Comparison of ENCODE assay signal across 19 cellular contexts in genomic region chr4:73875401-73875800, GRCh38. TPM values are rescaled to one million over a fixed set of nuclear protein-coding genes. Genes with fewer than 3 reads are reported as not detected.
DNase-seq lines count a peak whose midpoint lies in the region; TF ChIP-seq lines count a peak whose summit lies in the region.
"Had no signal": no experiment of that assay in that cellular context is flagged by ENCODE, and none has a peak within 500 bp of the region (broad histone marks: within the 10 kb centered on the region; RNA-seq: fewer than 3 reads in every experiment).

No MANE protein-coding gene starts in this region.

- H3K27ac ChIP-seq in ACC112 (ENCODE audit: low read depth, low read length) (peak overlapping the region; percentile 1; the same call in 1 of the 2 replicates), tibial artery (no peak overlapping the region), hepatocyte (no peak overlapping the region)
- H3K27ac ChIP-seq: 22Rv1, A549, BLaER1 had no signal

- H3K79me2 ChIP-seq in ACC112 (ENCODE audit: control insufficient read depth, insufficient read depth, low read length, unreplicated experiment), result no peaks in the 10 kb centered on the region
- no peaks in the 10 kb centered on the region for H3K79me2 ChIP-seq in hepatocyte

- H4K20me1 ChIP-seq in hepatocyte (ENCODE audit: insufficient read depth, poor library complexity, severe bottlenecking), result no peaks in the 10 kb centered on the region
- H4K20me1 ChIP-seq: BLaER1 had no signal

- no peak overlapping the region for H3K4me2 ChIP-seq in hepatocyte
- H3K4me2 ChIP-seq: A549, BLaER1 had no signal

- no peak overlapping the region for H3K4me3 ChIP-seq in ACC112 (ENCODE audit: low read depth, low read length)
- H3K4me3 ChIP-seq in fibroblast of mammary gland (ENCODE audit: control insufficient read depth, low read depth, low read length), result no peak overlapping the region
- no peak overlapping the region for H3K4me3 ChIP-seq in tibial artery
- H3K4me3 ChIP-seq in hepatocyte, result no peak overlapping the region
- H3K4me3 ChIP-seq: A549, BLaER1 had no signal

- no peaks in the 10 kb centered on the region for H3K27me3 Mint-ChIP-seq in osteocyte (ENCODE audit: unreplicated experiment)

- 92% methylated on average over 1 of the region's 1 CpG for WGBS in hepatocyte (ENCODE audit: low lambda C conversion rate, missing lambda C conversion rate)

- peaks cover 44% of the 10 kb centered on the region for H3K4me1 Mint-ChIP-seq in osteocyte (ENCODE audit: unreplicated experiment)
- H3K4me1 Mint-ChIP-seq: H9 had no signal

- H3K36me3 Mint-ChIP-seq in osteocyte (ENCODE audit: unreplicated experiment), result peaks cover 7% of the 10 kb centered on the region
- H3K36me3 Mint-ChIP-seq: CD8-positive, alpha-beta T cell had no signal

- peak; percentile 33 for DNase-seq in M059J (ENCODE audit: low read depth)
- DNase-seq in fibroblast of mammary gland (ENCODE audit: low read depth), result peak; percentile 55
- no peak for DNase-seq in osteocyte (ENCODE audit: extremely low spot score, unreplicated experiment)
- no peak for DNase-seq in tibial artery
- DNase-seq in NCI-H524 treated with DMSO at 0.1 percent for 48 hours (lab: John Stamatoyannopoulos, UW), result no peak
- no peak for DNase-seq in hepatocyte (ENCODE audit: low spot score)
- DNase-seq in SK-N-DZ (ENCODE audit: low spot score), result no peak
- DNase-seq: Calu3; CD8-positive, alpha-beta T cell; DMS79 treated with DMSO at 0.1 percent for 48 hours; GF-D8; H9 had no signal

- no peaks in the 10 kb centered on the region for H3K9me2 ChIP-seq in hepatocyte (replicated peaks; ENCODE audit: insufficient read depth)

- H2AFZ ChIP-seq in ACC112 (ENCODE audit: low read length, unreplicated experiment), result no peak overlapping the region
- no peak overlapping the region for H2AFZ ChIP-seq in hepatocyte

- no peak for TF ChIP-seq CTCF in fibroblast of mammary gland (conservative IDR thresholded peaks at IDR 0.05; ENCODE audit: control insufficient read depth, insufficient read depth, low read depth, low read length)
- no peak for TF ChIP-seq CTCF in osteocyte (IDR thresholded peaks at IDR 0.05)
- TF ChIP-seq CTCF in tibial artery (IDR thresholded peaks at IDR 0.05), result no peak
- no peak for TF ChIP-seq CTCF in hepatocyte (IDR thresholded peaks at IDR 0.05; ENCODE audit: poor library complexity)

- H3K27me3 ChIP-seq in ACC112 (ENCODE audit: insufficient read depth, low read length), result no peaks in the 10 kb centered on the region
- H3K27me3 ChIP-seq in tibial artery, result no peaks in the 10 kb centered on the region
- no peaks in the 10 kb centered on the region for H3K27me3 ChIP-seq in hepatocyte
- H3K27me3 ChIP-seq: BLaER1 had no signal

- H3K4me3 Mint-ChIP-seq in osteocyte (ENCODE audit: unreplicated experiment), result no peak overlapping the region
- H3K4me3 Mint-ChIP-seq: CD14-positive monocyte; CD8-positive, alpha-beta T cell; H9 had no signal

- peaks cover 18% of the 10 kb centered on the region for H3K4me1 ChIP-seq in ACC112 (ENCODE audit: control insufficient read depth, insufficient read depth, low read length, unreplicated experiment)
- no peaks in the 10 kb centered on the region for H3K4me1 ChIP-seq in tibial artery
- no peaks in the 10 kb centered on the region for H3K4me1 ChIP-seq in hepatocyte (ENCODE audit: insufficient read depth)
- H3K4me1 ChIP-seq: BLaER1 had no signal

- peak overlapping the region; percentile 25 for H3K27ac Mint-ChIP-seq in osteocyte (ENCODE audit: unreplicated experiment)
- H3K27ac Mint-ChIP-seq: CD8-positive, alpha-beta T cell; H9 had no signal

- peaks cover 5% of the 10 kb centered on the region for H3K9me3 Mint-ChIP-seq in osteocyte (ENCODE audit: unreplicated experiment)
- H3K9me3 Mint-ChIP-seq: CD8-positive, alpha-beta T cell; H9 had no signal

- H3K9me3 ChIP-seq in tibial artery (no peaks in the 10 kb centered on the region), hepatocyte (ENCODE audit: low read depth) (no peaks in the 10 kb centered on the region)
- H3K9me3 ChIP-seq: BLaER1 had no signal

- no peaks in the 10 kb centered on the region for H3K36me3 ChIP-seq in ACC112 (ENCODE audit: insufficient read depth, low read length)
- H3K36me3 ChIP-seq in tibial artery, result no peaks in the 10 kb centered on the region
- H3K36me3 ChIP-seq in hepatocyte (replicated peaks; ENCODE audit: insufficient read depth, low read depth), result no peaks in the 10 kb centered on the region
- H3K36me3 ChIP-seq: BLaER1 had no signal

- intact Hi-C loops in tibial artery (cut with DNase I; ENCODE audit: low total_unique reads), result no loop called here

RNA-seq across cellular contexts. Expression of gene CXCL1, which starts 6.2 kb away (rescaled TPM):
- 5.7 and 5.8 TPM in 2 replicates for total RNA-seq in M059J (2014; rRNA removed; shearing (Covaris generic))
- total RNA-seq in osteocyte (118 and 132 TPM in 2 replicates), hepatocyte (8.3 and 9.6 TPM in 2 replicates)
- polyA plus RNA-seq in hepatocyte, result 28.8 and 33.5 TPM in 2 replicates
- polyA plus RNA-seq in SK-N-DZ (2014; cell fraction: cytosol; rRNA removed), result not detected in 2 replicates
- 0.29 TPM in 1 of 2 replicates, not detected in the other for polyA plus RNA-seq in SK-N-DZ (2014; cell fraction: nucleus; rRNA removed)
- total RNA-seq: CD8-positive, alpha-beta T cell had no signal
- polyA plus RNA-seq: HepG2 had no signal

RNA-seq across cellular contexts. Expression of gene PF4V1, which starts 22.3 kb away (rescaled TPM):
- not detected in 2 replicates for total RNA-seq in M059J (2014; rRNA removed; shearing (Covaris generic))
- total RNA-seq in osteocyte (0.78 TPM in 1 of 2 replicates, not detected in the other), hepatocyte (not detected in 2 replicates)
- not detected in 2 replicates for polyA plus RNA-seq in hepatocyte
- not detected in 2 replicates for polyA plus RNA-seq in SK-N-DZ (2014; cell fraction: cytosol; rRNA removed)
- polyA plus RNA-seq in SK-N-DZ (2014; cell fraction: nucleus; rRNA removed), result not detected in 2 replicates
- total RNA-seq: Calu3; CD8-positive, alpha-beta T cell; H1; H9; HepG2 had no signal
- polyA plus RNA-seq: A549, H1, HepG2 had no signal

RNA-seq across cellular contexts. Expression of gene CXCL6, which starts 38.9 kb away (rescaled TPM):
- total RNA-seq in M059J (2014; rRNA removed; shearing (Covaris generic)), result 0.15 TPM in 2 replicates
- 35.3 and 37.6 TPM in 2 replicates for total RNA-seq in osteocyte
- total RNA-seq in hepatocyte, result 6.0 and 7.5 TPM in 2 replicates
- 3.7 and 4.4 TPM in 2 replicates for polyA plus RNA-seq in hepatocyte
- not detected in 2 replicates for polyA plus RNA-seq in SK-N-DZ (2014; cell fraction: cytosol; rRNA removed)
- polyA plus RNA-seq in SK-N-DZ (2014; cell fraction: nucleus; rRNA removed), result not detected in 2 replicates
- total RNA-seq: CD8-positive, alpha-beta T cell; HepG2 had no signal
- polyA plus RNA-seq: CD14-positive monocyte, HepG2 had no signal

Comparison
In these comparisons a context has a peak if more than half of its experiments do, and no peak if none do; other contexts are left out.
1. DNase-seq: peak in M059J (single experiment) and fibroblast of mammary gland (single experiment); none in osteocyte (single experiment), tibial artery (0 of 2), NCI-H524 treated with DMSO at 0.1 percent for 48 hours (single experiment), hepatocyte (single experiment) and SK-N-DZ (single experiment).
2. RNA of gene CXCL1, which starts 6.2 kb away (total RNA-seq): 118 to 132 TPM in osteocyte; 8.3 to 9.6 TPM in hepatocyte and 5.7 to 5.8 TPM in M059J; every median in the first group is over 10 times any median in the second.